ENCODE assay signal across 22 cellular contexts in genomic region chr13:68982961-68983619, GRCh38.
"Had no signal": no experiment of that assay in that cellular context is flagged by ENCODE, and none has a peak within 500 bp of the region (broad histone marks: within the 10 kb centered on the region; RNA-seq: fewer than 3 reads in every experiment).

No MANE protein-coding gene starts in this region.

- H3K36me3 ChIP-seq: breast epithelium, heart right ventricle, stomach, suprapubic skin, tibial nerve, uterus had no signal

- DNase-seq: activated CD4-positive, alpha-beta T cell treated with anti-CD3 and anti-CD28 coated beads, Interleukin-2, amount 50 U/mL, for 4 hours; activated CD8-positive, alpha-beta memory T cell treated with anti-CD3 and anti-CD28 coated beads for 24 hours; activated CD8-positive, alpha-beta memory T cell treated with anti-CD3 and anti-CD28 coated beads, Interleukin-2, amount 50 U/mL, for 4 hours; activated naive CD4-positive, alpha-beta T cell treated with Interleukin-2 at 50 U/mL for 16 hours; activated naive CD8-positive, alpha-beta T cell treated with anti-CD3 and anti-CD28 coated beads for 36 hours; activated T-cell treated with anti-CD3 and anti-CD28 coated beads, Interleukin-2, amount 50 U/mL, for 24 hours; heart right ventricle; islet precursor cell; naive B cell; retina; stimulated activated CD4-positive, alpha-beta T cell treated with anti-CD3 and anti-CD28 coated beads, Interleukin-12 subunit alpha, Interleukin-12 subunit beta, amount 100 ng/mL, for 4 hours; stomach; uterus had no signal

- FAIRE-seq: TTC549 had no signal

- H3K4me1 ChIP-seq: breast epithelium, heart right ventricle, stomach, suprapubic skin, tibial nerve, uterus had no signal

- H3K9me3 ChIP-seq: suprapubic skin, uterus had no signal

- H3K27ac ChIP-seq: breast epithelium, coronary artery, epithelial cell of prostate, heart right ventricle, stomach, suprapubic skin, tibial nerve, uterus had no signal

- H3K27ac Mint-ChIP-seq: activated naive CD8-positive, alpha-beta T cell treated with anti-CD3 and anti-CD28 coated beads for 36 hours; activated T-cell treated with anti-CD3 and anti-CD28 coated beads, Interleukin-2, amount 50 U/mL, for 24 hours; activated T-helper 17 cell treated with anti-CD3 and anti-CD28 coated beads, Interleukin-2, amount 50 U/mL, for 72 hours; progenitor cell of endocrine pancreas had no signal

- H3K4me3 ChIP-seq: breast epithelium, coronary artery, heart right ventricle, lung, stomach, suprapubic skin, tibial nerve, uterus had no signal

- H3K4me1 Mint-ChIP-seq: activated naive CD8-positive, alpha-beta T cell treated with anti-CD3 and anti-CD28 coated beads for 36 hours; activated T-helper 17 cell treated with anti-CD3 and anti-CD28 coated beads, Interleukin-2, amount 50 U/mL, for 72 hours; naive B cell had no signal

- H3K27me3 Mint-ChIP-seq: activated naive CD8-positive, alpha-beta T cell treated with anti-CD3 and anti-CD28 coated beads for 36 hours; activated T-cell treated with anti-CD3 and anti-CD28 coated beads, Interleukin-2, amount 50 U/mL, for 24 hours; activated T-helper 17 cell treated with anti-CD3 and anti-CD28 coated beads, Interleukin-2, amount 50 U/mL, for 72 hours; naive B cell; progenitor cell of endocrine pancreas had no signal

- ATAC-seq: activated T-helper 17 cell treated with anti-CD3 and anti-CD28 coated beads, Interleukin-2, amount 50 U/mL, for 72 hours; heart right ventricle had no signal

- H3K27me3 ChIP-seq: breast epithelium, heart right ventricle, stomach, suprapubic skin, tibial nerve, uterus had no signal

- H3K36me3 Mint-ChIP-seq: activated naive CD8-positive, alpha-beta T cell treated with anti-CD3 and anti-CD28 coated beads for 36 hours; naive B cell had no signal

- H3K4me3 Mint-ChIP-seq: activated naive CD8-positive, alpha-beta T cell treated with anti-CD3 and anti-CD28 coated beads for 36 hours; activated T-cell treated with anti-CD3 and anti-CD28 coated beads, Interleukin-2, amount 50 U/mL, for 24 hours; activated T-helper 17 cell treated with anti-CD3 and anti-CD28 coated beads, Interleukin-2, amount 50 U/mL, for 72 hours; naive B cell had no signal
